Comparison of ENCODE assay signal across 11 cellular contexts in genomic region chr14:54737132-54737711, GRCh38.
DNase-seq lines count a peak whose midpoint lies in the region; ATAC-seq, FAIRE-seq and TF ChIP-seq lines count a peak whose summit lies in the region.
"Had no signal": no experiment of that assay in that cellular context is flagged by ENCODE, and none has a peak within 500 bp of the region (broad histone marks: within the 10 kb centered on the region; RNA-seq: fewer than 3 reads in every experiment).

No MANE protein-coding gene starts in this region.

- no peaks in the 10 kb centered on the region for H3K9me3 Mint-ChIP-seq in activated T-helper 17 cell treated with anti-CD3 and anti-CD28 coated beads, Interleukin-2, amount 50 U/mL, for 72 hours

- no peak for TF ChIP-seq EP300 in ovary (IDR thresholded peaks at IDR 0.05)

- H3K27me3 ChIP-seq in ovary, result no peaks in the 10 kb centered on the region
- H3K27me3 ChIP-seq: sigmoid colon had no signal

- intact Hi-C loops in ovary (cut with DNase I), result no loop called here

- peak overlapping the region; percentile 55 for H3K4me3 Mint-ChIP-seq in activated T-helper 17 cell treated with anti-CD3 and anti-CD28 coated beads, Interleukin-2, amount 50 U/mL, for 72 hours

- WGBS in ovary, 3 donors, result 83 to 88% (median 83%) methylated on average over 5 of the region's 5 CpGs

- H3K36me3 ChIP-seq in ovary, result no peaks in the 10 kb centered on the region
- H3K36me3 ChIP-seq: sigmoid colon had no signal

- DNase-seq in AG08395 (ENCODE audit: low spot score) (peak; percentile 72), H54 (ENCODE audit: insufficient read length, low spot score) (peak; percentile 30), glomerular visceral epithelial cell (ENCODE audit: extremely low spot score) (peak; percentile 67), caudate nucleus (lab: John Stamatoyannopoulos, UW) (no peak), ovary (no peak), NCI-H748 (lab: John Stamatoyannopoulos, UW; ENCODE audit: unreplicated experiment) (no peak), NCI-H510A (lab: John Stamatoyannopoulos, UW) (no peak)
- DNase-seq: Calu3, sigmoid colon had no signal

- peak overlapping the region; percentile 75 for H3K27ac Mint-ChIP-seq in activated T-helper 17 cell treated with anti-CD3 and anti-CD28 coated beads, Interleukin-2, amount 50 U/mL, for 72 hours

- H3K27me3 Mint-ChIP-seq in activated T-helper 17 cell treated with anti-CD3 and anti-CD28 coated beads, Interleukin-2, amount 50 U/mL, for 72 hours, result peaks cover 5% of the 10 kb centered on the region

- TF ChIP-seq POLR2A in H54 (IDR thresholded peaks at IDR 0.05; ENCODE audit: low read depth, low read length), result no peak
- TF ChIP-seq POLR2A in ovary (IDR thresholded peaks at IDR 0.05), result no peak

- no peaks in the 10 kb centered on the region for H3K36me3 Mint-ChIP-seq in activated T-helper 17 cell treated with anti-CD3 and anti-CD28 coated beads, Interleukin-2, amount 50 U/mL, for 72 hours (ENCODE audit: low read depth)

- H3K4me1 ChIP-seq in ovary (ENCODE audit: insufficient read depth), result no peaks in the 10 kb centered on the region

- H3K4me3 ChIP-seq in ovary, result no peak overlapping the region
- H3K4me3 ChIP-seq: sigmoid colon had no signal

- H3K27ac ChIP-seq in caudate nucleus (ENCODE audit: low read depth, low read length) (no peak overlapping the region), ovary (no peak overlapping the region)

- peak; percentile 88 for ATAC-seq in activated T-helper 17 cell treated with anti-CD3 and anti-CD28 coated beads, Interleukin-2, amount 50 U/mL, for 72 hours (replicated peaks)
- ATAC-seq: esophagus mucosa had no signal

- peaks cover 22% of the 10 kb centered on the region for H3K4me1 Mint-ChIP-seq in activated T-helper 17 cell treated with anti-CD3 and anti-CD28 coated beads, Interleukin-2, amount 50 U/mL, for 72 hours

- TF ChIP-seq CTCF in ovary (IDR thresholded peaks at IDR 0.05), result no peak

- peak; percentile 15 for FAIRE-seq in H54 (lab: Jason Lieb, UNC)

- H3K9me3 ChIP-seq in ovary, result no peaks in the 10 kb centered on the region
- H3K9me3 ChIP-seq: sigmoid colon had no signal

Comparison
In these comparisons a context has a peak if more than half of its experiments do, and no peak if none do; other contexts are left out.
1. DNase-seq: peak in AG08395 (single experiment), H54 (single experiment) and glomerular visceral epithelial cell (single experiment); none in caudate nucleus (0 of 61), ovary (0 of 5), NCI-H748 (single experiment) and NCI-H510A (single experiment).